Comparison of ENCODE assay signal across 1 cellular context in the genomic region with DNA sequence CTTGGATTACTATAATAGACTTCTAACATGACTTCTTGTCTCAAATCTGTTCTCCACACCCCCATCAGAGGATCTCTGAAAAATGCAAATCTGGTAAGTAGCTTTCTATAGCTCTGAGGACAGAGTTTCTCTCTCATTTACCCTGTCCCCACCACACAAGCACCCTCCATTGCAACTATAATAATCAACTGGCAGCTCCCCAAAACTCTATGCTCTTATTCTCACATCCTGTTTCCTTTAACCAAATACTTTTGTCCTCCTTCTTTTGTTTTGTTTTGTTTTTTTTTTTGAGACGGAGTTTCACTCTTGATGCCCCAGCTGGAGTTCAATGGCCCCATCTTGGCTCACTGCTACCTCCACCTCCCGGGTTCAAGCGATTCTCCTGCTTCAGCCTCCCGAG.
TF ChIP-seq lines count a peak whose summit lies in the region.

No MANE protein-coding gene starts in this region.

TF ChIP-seq in GM23338, 12 proteins besides CTCF, POLR2A, EP300 and RAD21 (continued from another document):
- TF ChIP-seq, protein P1, sequence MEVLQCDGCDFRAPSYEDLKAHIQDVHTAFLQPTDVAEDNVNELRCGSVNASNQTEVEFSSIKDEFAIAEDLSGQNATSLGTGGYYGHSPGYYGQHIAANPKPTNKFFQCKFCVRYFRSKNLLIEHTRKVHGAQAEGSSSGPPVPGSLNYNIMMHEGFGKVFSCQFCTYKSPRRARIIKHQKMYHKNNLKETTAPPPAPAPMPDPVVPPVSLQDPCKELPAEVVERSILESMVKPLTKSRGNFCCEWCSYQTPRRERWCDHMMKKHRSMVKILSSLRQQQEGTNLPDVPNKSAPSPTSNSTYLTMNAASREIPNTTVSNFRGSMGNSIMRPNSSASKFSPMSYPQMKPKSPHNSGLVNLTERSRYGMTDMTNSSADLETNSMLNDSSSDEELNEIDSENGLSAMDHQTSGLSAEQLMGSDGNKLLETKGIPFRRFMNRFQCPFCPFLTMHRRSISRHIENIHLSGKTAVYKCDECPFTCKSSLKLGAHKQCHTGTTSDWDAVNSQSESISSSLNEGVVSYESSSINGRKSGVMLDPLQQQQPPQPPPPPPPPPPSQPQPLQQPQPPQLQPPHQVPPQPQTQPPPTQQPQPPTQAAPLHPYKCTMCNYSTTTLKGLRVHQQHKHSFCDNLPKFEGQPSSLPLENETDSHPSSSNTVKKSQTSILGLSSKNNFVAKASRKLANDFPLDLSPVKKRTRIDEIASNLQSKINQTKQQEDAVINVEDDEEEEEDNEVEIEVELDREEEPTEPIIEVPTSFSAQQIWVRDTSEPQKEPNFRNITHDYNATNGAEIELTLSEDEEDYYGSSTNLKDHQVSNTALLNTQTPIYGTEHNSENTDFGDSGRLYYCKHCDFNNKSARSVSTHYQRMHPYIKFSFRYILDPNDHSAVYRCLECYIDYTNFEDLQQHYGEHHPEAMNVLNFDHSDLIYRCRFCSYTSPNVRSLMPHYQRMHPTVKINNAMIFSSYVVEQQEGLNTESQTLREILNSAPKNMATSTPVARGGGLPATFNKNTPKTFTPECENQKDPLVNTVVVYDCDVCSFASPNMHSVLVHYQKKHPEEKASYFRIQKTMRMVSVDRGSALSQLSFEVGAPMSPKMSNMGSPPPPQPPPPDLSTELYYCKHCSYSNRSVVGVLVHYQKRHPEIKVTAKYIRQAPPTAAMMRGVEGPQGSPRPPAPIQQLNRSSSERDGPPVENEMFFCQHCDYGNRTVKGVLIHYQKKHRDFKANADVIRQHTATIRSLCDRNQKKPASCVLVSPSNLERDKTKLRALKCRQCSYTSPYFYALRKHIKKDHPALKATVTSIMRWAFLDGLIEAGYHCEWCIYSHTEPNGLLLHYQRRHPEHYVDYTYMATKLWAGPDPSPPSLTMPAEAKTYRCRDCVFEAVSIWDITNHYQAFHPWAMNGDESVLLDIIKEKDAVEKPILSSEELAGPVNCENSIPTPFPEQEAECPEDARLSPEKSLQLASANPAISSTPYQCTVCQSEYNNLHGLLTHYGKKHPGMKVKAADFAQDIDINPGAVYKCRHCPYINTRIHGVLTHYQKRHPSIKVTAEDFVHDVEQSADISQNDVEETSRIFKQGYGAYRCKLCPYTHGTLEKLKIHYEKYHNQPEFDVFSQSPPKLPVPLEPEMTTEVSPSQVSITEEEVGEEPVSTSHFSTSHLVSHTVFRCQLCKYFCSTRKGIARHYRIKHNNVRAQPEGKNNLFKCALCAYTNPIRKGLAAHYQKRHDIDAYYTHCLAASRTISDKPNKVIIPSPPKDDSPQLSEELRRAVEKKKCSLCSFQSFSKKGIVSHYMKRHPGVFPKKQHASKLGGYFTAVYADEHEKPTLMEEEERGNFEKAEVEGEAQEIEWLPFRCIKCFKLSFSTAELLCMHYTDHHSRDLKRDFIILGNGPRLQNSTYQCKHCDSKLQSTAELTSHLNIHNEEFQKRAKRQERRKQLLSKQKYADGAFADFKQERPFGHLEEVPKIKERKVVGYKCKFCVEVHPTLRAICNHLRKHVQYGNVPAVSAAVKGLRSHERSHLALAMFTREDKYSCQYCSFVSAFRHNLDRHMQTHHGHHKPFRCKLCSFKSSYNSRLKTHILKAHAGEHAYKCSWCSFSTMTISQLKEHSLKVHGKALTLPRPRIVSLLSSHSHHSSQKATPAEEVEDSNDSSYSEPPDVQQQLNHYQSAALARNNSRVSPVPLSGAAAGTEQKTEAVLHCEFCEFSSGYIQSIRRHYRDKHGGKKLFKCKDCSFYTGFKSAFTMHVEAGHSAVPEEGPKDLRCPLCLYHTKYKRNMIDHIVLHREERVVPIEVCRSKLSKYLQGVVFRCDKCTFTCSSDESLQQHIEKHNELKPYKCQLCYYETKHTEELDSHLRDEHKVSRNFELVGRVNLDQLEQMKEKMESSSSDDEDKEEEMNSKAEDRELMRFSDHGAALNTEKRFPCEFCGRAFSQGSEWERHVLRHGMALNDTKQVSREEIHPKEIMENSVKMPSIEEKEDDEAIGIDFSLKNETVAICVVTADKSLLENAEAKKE (CRISPR knock-in tag; IDR thresholded peaks at IDR 0.05): no peak
- no peak for TF ChIP-seq EZH2phosphoT487 (IDR thresholded peaks at IDR 0.05; ENCODE audit: unreplicated experiment)
